In the genomic region with DNA sequence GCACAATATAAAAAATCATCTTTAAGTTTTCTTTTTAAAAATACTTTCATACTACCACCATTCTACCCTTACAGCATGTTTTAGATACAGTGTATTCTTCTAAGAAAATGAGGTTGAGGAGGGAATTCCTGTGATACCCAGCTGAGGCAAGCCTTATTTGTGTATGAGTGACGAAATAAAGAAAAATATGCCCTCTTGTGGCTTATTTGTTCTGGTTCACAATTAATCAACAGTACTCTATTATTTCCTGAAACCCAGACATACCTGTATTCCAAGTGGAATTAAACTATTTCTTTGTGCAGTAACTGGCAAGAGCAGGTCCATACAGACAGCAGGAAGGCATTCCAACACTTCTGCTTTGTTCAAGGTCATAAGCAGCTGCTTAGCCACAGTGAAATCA, we compare ENCODE assay signal across 11 cellular contexts. TPM values are rescaled to one million over a fixed set of nuclear protein-coding genes. Genes with fewer than 3 reads are reported as not detected.
DNase-seq lines count a peak whose midpoint lies in the region; ATAC-seq, FAIRE-seq and TF ChIP-seq lines count a peak whose summit lies in the region.
"Had no signal": no experiment of that assay in that cellular context is flagged by ENCODE, and none has a peak within 500 bp of the region (broad histone marks: within the 10 kb centered on the region; RNA-seq: fewer than 3 reads in every experiment).

No MANE protein-coding gene starts in this region.

- H3K9me3 ChIP-seq in endothelial cell of umbilical vein (replicated peaks; ENCODE audit: control insufficient read depth, insufficient read depth, low read length): no peaks in the 10 kb centered on the region
- H3K9me3 ChIP-seq: left lung had no signal

- DNase-seq in DMS 273 (lab: John Stamatoyannopoulos, UW; ENCODE audit: unreplicated experiment): peak; percentile 28
- no peak for DNase-seq in DMS 273 treated with DMSO at 0.1 percent for 48 hours (lab: John Stamatoyannopoulos, UW)
- peak; percentile 23 for DNase-seq in NCI-H748 treated with DMSO at 0.1 percent for 48 hours (lab: John Stamatoyannopoulos, UW)
- peak; percentile 42 for DNase-seq in endothelial cell of umbilical vein (ENCODE audit: low read depth, low spot score)
- no peak for DNase-seq in retinal pigment epithelial cell (ENCODE audit: low read depth)
- DNase-seq: 8988T, left lung had no signal

- H3K9me1 ChIP-seq in endothelial cell of umbilical vein (replicated peaks; ENCODE audit: control insufficient read depth, extremely low read depth, insufficient read depth, low read length): no peaks in the 10 kb centered on the region

- H3K27ac ChIP-seq in endothelial cell of umbilical vein (ENCODE audit: insufficient read depth, low read depth, low read length): no peak overlapping the region
- H3K27ac ChIP-seq: left lung, SK-N-MC had no signal

- POLR2A ChIA-PET in endothelial cell of umbilical vein (lab: Charles Lee): no interaction called here

- no peaks in the 10 kb centered on the region for H3K79me2 ChIP-seq in endothelial cell of umbilical vein (ENCODE audit: control insufficient read depth, insufficient read depth, low read length)

- ATAC-seq in HG03025 (IDR thresholded peaks at IDR 0.05; ENCODE audit: low FRiP score, unreplicated experiment) (no peak), HG02981 (IDR thresholded peaks at IDR 0.05; ENCODE audit: unreplicated experiment) (no peak), HG03457 (IDR thresholded peaks at IDR 0.05; ENCODE audit: unreplicated experiment) (no peak)
- ATAC-seq: left lung had no signal

- H3K36me3 ChIP-seq in endothelial cell of umbilical vein (ENCODE audit: control insufficient read depth in 2 of 2, extremely low read depth in 1 of 2, insufficient read depth in 2 of 2, low read length in 2 of 2): no peaks in the 10 kb centered on the region
- H3K36me3 ChIP-seq: left lung had no signal

- peak; percentile 57 for FAIRE-seq in endothelial cell of umbilical vein (lab: Jason Lieb, UNC)

- no TSS peak for BruUV-seq in endothelial cell of umbilical vein (replicated peaks; lab: Mats Ljungman, UMichigan)

- H3K4me2 ChIP-seq in endothelial cell of umbilical vein (ENCODE audit: insufficient read depth, low read length): no peak overlapping the region

- H3K4me3 ChIP-seq in endothelial cell of umbilical vein (replicated peaks in 1 of 3; ENCODE audit: insufficient read depth in 1 of 3, low read depth in 1 of 3, low read length in 3 of 3) (no peak overlapping the region), retinal pigment epithelial cell (ENCODE audit: low read length) (no peak overlapping the region)
- H3K4me3 ChIP-seq: left lung, SK-N-MC had no signal

- H2AFZ ChIP-seq in endothelial cell of umbilical vein (ENCODE audit: low read depth, low read length): no peak overlapping the region

- dilution Hi-C loops in endothelial cell of umbilical vein (cut with MboI; ENCODE audit: extremely low pct_ligation_motif_present, low sequenced_read_pairs): no loop called here

- peak in 1 of 2 donors; percentile 20 for TF ChIP-seq CTCF in endothelial cell of umbilical vein (IDR thresholded peaks at IDR 0.05; ENCODE audit: extremely low read depth in 1 of 2, insufficient read depth in 1 of 2, low read depth in 1 of 2, low read length in 2 of 2)
- TF ChIP-seq CTCF in retinal pigment epithelial cell (conservative IDR thresholded peaks at IDR 0.05; ENCODE audit: low read depth, low read length): peak; percentile 33

- intact Hi-C loops in endothelial cell of umbilical vein (cut with micrococcal nuclease): loop anchor here (1.0 kb wide), 1 partner anchor 150 kb away; no protein-coding TSS in a partner anchor

- peaks cover 5% of the 10 kb centered on the region for H3K4me1 ChIP-seq in endothelial cell of umbilical vein (ENCODE audit: control insufficient read depth, extremely low read depth, insufficient read depth, low read length)

- TF ChIP-seq POLR2A in endothelial cell of umbilical vein (IDR thresholded peaks at IDR 0.05; ENCODE audit: low read depth, low read length): no peak

- H3K9ac ChIP-seq in endothelial cell of umbilical vein (replicated peaks; ENCODE audit: extremely low read depth, insufficient read depth, low read length): no peak overlapping the region

- no peaks in the 10 kb centered on the region for H3K27me3 ChIP-seq in endothelial cell of umbilical vein (ENCODE audit: control insufficient read depth in 2 of 2, insufficient read depth in 2 of 2, low read length in 2 of 2)

- H4K20me1 ChIP-seq in endothelial cell of umbilical vein (replicated peaks; ENCODE audit: control insufficient read depth, extremely low read depth, insufficient read depth, low read length): no peaks in the 10 kb centered on the region

- CTCF ChIA-PET in endothelial cell of umbilical vein (lab: Charles Lee): interaction anchor here (0.7 to 9.4 kb wide), 13 partner anchors 10 to 660 kb away, joined by 3 to 154 read pairs (median 5); no protein-coding TSS in a partner anchor

TF ChIP-seq in endothelial cell of umbilical vein, 7 proteins besides CTCF, POLR2A, EP300 and RAD21:
- TF ChIP-seq POLR2AphosphoS5 (IDR thresholded peaks at IDR 0.05; ENCODE audit: insufficient read depth, low read depth, low read length) (no peak), MAX (IDR thresholded peaks at IDR 0.05; ENCODE audit: insufficient read depth, insufficient read length) (no peak), FOS (IDR thresholded peaks at IDR 0.05; ENCODE audit: borderline replicate concordance, insufficient read depth, low read length) (no peak), JUN (IDR thresholded peaks at IDR 0.05; ENCODE audit: borderline replicate concordance, insufficient read depth, insufficient read length, low read depth) (no peak), EZH2 (IDR thresholded peaks at IDR 0.05; ENCODE audit: borderline replicate concordance, low read depth, low read length, severe bottlenecking) (no peak), MYC (IDR thresholded peaks at IDR 0.05; ENCODE audit: low read depth, low read length) (no peak), GATA2 (IDR thresholded peaks at IDR 0.05; ENCODE audit: insufficient read depth, insufficient read length, low read depth, low read length) (no peak)

RNA-seq across cellular contexts. Expression of gene SEMA3D, which starts 4.5 kb away (rescaled TPM):
- 10.3 and 14.1 TPM in 2 replicates for total RNA-seq in endothelial cell of umbilical vein
- 7.4 and 9.9 TPM in 2 replicates for polyA plus RNA-seq in endothelial cell of umbilical vein
- 9.0 and 9.8 TPM in 2 replicates for polyA plus RNA-seq in endothelial cell of umbilical vein (2011; cell fraction: cytosol; rRNA removed)
- 13.8 and 15.7 TPM in 2 replicates for polyA plus RNA-seq in endothelial cell of umbilical vein (2011; cell fraction: nucleus; rRNA removed)
- polyA plus RNA-seq in endothelial cell of umbilical vein (2012): 8.2 and 20.2 TPM in 2 replicates
- 48.2 and 49.8 TPM in 2 replicates for polyA minus RNA-seq in endothelial cell of umbilical vein
- polyA minus RNA-seq in endothelial cell of umbilical vein (2011; cell fraction: cytosol; rRNA and poly(A)+ RNA removed): not detected
- 33.1 and 52.4 TPM in 2 replicates for polyA minus RNA-seq in endothelial cell of umbilical vein (2011; cell fraction: nucleus; rRNA and poly(A)+ RNA removed)

Comparison
In these comparisons a context has a peak if more than half of its experiments do, and no peak if none do; other contexts are left out.
1. DNase-seq: peak in DMS 273 (single experiment), NCI-H748 treated with DMSO at 0.1 percent for 48 hours (single experiment) and endothelial cell of umbilical vein (single experiment); none in DMS 273 treated with DMSO at 0.1 percent for 48 hours (single experiment) and retinal pigment epithelial cell (single experiment).